ENCODE assay signal across 14 cellular contexts in the genomic region with DNA sequence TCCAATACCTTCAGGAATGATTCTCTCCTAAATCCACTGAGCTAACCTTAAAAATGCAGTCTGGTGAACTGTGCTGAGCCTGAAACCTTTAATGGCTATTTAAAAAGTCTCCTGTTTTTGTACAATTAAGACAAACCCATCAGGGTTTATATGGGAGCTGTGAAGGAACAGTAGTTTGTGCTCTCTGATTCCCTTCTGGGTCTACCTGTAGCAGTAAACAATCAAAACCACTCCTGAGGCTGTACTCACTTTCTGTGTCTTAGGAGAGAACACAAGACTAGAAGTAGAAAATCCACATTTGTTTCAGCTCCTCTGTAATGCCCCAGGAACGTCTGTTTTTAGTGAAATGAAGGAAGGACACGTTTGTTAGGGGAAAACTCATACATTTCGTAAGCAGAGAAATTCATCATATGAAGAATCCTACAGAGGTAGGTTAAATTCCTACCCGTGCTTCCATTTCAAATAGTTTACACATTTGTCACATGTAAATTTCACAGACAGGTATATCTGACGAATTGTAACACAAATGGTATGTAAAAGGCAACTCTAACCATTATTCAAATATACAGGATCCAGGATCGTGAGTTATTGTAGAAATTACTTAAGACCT. TPM values are rescaled to one million over a fixed set of nuclear protein-coding genes. Genes with fewer than 3 reads are reported as not detected.
A peak's percentile ranks its signal among the peaks of the same experiment; 100 is the strongest.
DNase-seq lines count a peak whose midpoint lies in the region; ATAC-seq and TF ChIP-seq lines count a peak whose summit lies in the region.
"Had no signal": no experiment of that assay in that cellular context is flagged by ENCODE, and none has a peak within 500 bp of the region (broad histone marks: within the 10 kb centered on the region; RNA-seq: fewer than 3 reads in every experiment).

No MANE protein-coding gene starts in this region.

- no peak overlapping the region for H2BK5ac ChIP-seq in neuronal stem cell (ENCODE audit: low read length)

- H3K23ac ChIP-seq in neuronal stem cell (ENCODE audit: low read depth, low read length, poor library complexity) = no peak overlapping the region

- no peaks in the 10 kb centered on the region for H3K9me3 ChIP-seq in DND-41 (ENCODE audit: insufficient read depth, low read length, severe bottlenecking)
- H3K9me3 ChIP-seq in Loucy (ENCODE audit: insufficient read depth, low read depth, low read length) = no peaks in the 10 kb centered on the region
- peaks cover 0 to 5% of the 10 kb centered on the region in 2 donors for H3K9me3 ChIP-seq in neuronal stem cell (replicated peaks in 1 of 2; ENCODE audit: control insufficient read depth in 2 of 2, insufficient read depth in 1 of 2, low read depth in 1 of 2, low read length in 2 of 2)
- H3K9me3 ChIP-seq: lower lobe of right lung had no signal

- H3K4me1 ChIP-seq in DND-41 (ENCODE audit: insufficient read depth, low read length) (peaks cover 35% of the 10 kb centered on the region), Loucy (ENCODE audit: insufficient read depth, low read length, poor library complexity, severe bottlenecking) (peaks cover 30% of the 10 kb centered on the region), neuronal stem cell (ENCODE audit: control insufficient read depth in 2 of 2, insufficient read depth in 1 of 2, low read depth in 1 of 2, low read length in 2 of 2) (peaks cover 11 to 15% of the 10 kb centered on the region in 2 donors)

- H3K4me3 ChIP-seq in DND-41 (ENCODE audit: low read depth in 1 of 2, low read length in 2 of 2) = no peak overlapping the region
- H3K4me3 ChIP-seq in Loucy (ENCODE audit: low read length, poor library complexity, severe bottlenecking) = peak overlapping the region; percentile 83
- no peak overlapping the region for H3K4me3 ChIP-seq in neuronal stem cell (ENCODE audit: low read length in 2 of 2)
- H3K4me3 ChIP-seq: lower lobe of right lung had no signal

- H3K27ac ChIP-seq in DND-41 (ENCODE audit: low read length) (peak overlapping the region; percentile 25; the same call in 1 of the 2 replicates), neuronal stem cell (replicated peaks; ENCODE audit: low read length) (peak overlapping the region; percentile 2)
- H3K27ac ChIP-seq: lower lobe of right lung had no signal

- no peak for ATAC-seq in DND-41 (ENCODE audit: insufficient read depth, low read depth)
- ATAC-seq: lower lobe of right lung; naive thymus-derived CD4-positive, alpha-beta T cell had no signal

- H2BK12ac ChIP-seq in neuronal stem cell (ENCODE audit: low read length) = no peak overlapping the region

- H3K9ac ChIP-seq in DND-41 (ENCODE audit: low read depth, low read length) = no peak overlapping the region
- peak overlapping the region; percentile 77 for H3K9ac ChIP-seq in Loucy (ENCODE audit: low read depth, low read length, poor library complexity, severe bottlenecking)
- no peak overlapping the region for H3K9ac ChIP-seq in neuronal stem cell (ENCODE audit: low read depth, low read length, poor library complexity)

- H3K36me3 ChIP-seq in DND-41 (ENCODE audit: insufficient read depth, low read length) = peaks cover 31% of the 10 kb centered on the region
- 0 out of 2 replicates have a peak, but pooled peaks cover 3% of the 10 kb centered on the region for H3K36me3 ChIP-seq in Loucy (ENCODE audit: insufficient read depth, low read length)
- peaks cover 2 to 17% of the 10 kb centered on the region in 2 donors for H3K36me3 ChIP-seq in neuronal stem cell (replicated peaks in 1 of 2; ENCODE audit: control insufficient read depth in 2 of 2, insufficient read depth in 2 of 2, low read length in 2 of 2)
- H3K36me3 ChIP-seq: lower lobe of right lung had no signal

- H4K20me1 ChIP-seq in DND-41 (ENCODE audit: insufficient read depth, low read length) (peaks cover 72% of the 10 kb centered on the region), Loucy (ENCODE audit: insufficient read depth, low read length, poor library complexity, severe bottlenecking) (peaks cover 72% of the 10 kb centered on the region)

- no peak for DNase-seq in DND-41
- DNase-seq in cerebellar cortex (ENCODE audit: low spot score) = peak; percentile 66
- no peak for DNase-seq in neuronal stem cell (ENCODE audit: low spot score)
- DNase-seq in Ammon's horn (ENCODE audit: low spot score) = no peak
- no peak for DNase-seq in superior temporal gyrus (ENCODE audit: extremely low spot score)
- DNase-seq in NCI-H1092 treated with DMSO at 0.1 percent for 48 hours (lab: John Stamatoyannopoulos, UW) = no peak
- no peak for DNase-seq in HUDEP-2 (lab: John Stamatoyannopoulos, UW; ENCODE audit: unreplicated experiment in 76 of 76)
- DNase-seq: activated CD4-positive, CD25-positive, alpha-beta regulatory T cell; amniotic stem cell; GF-D8; lower lobe of right lung; naive thymus-derived CD4-positive, alpha-beta T cell; stimulated activated CD4-positive, alpha-beta T cell treated with anti-CD3 and anti-CD28 coated beads, Interleukin-2, amount 100 ng/mL, for 24 hours had no signal

- WGBS in neuronal stem cell (ENCODE audit: extremely low coverage in 2 of 2, insufficient read length in 2 of 2, insufficient replicate concordance in 1 of 2), 2 donors = no CpG with 5 or more reads among the region's 6 CpGs

- H3K18ac ChIP-seq in neuronal stem cell (ENCODE audit: low read length) = no peak overlapping the region

- no peak overlapping the region for H4K91ac ChIP-seq in neuronal stem cell (ENCODE audit: low read depth, low read length, poor library complexity)

- no peak overlapping the region for H3K4ac ChIP-seq in neuronal stem cell (ENCODE audit: low read length)

- peaks cover 94% of the 10 kb centered on the region for H3K79me2 ChIP-seq in DND-41 (ENCODE audit: insufficient read depth, low read length)
- peaks cover 82% of the 10 kb centered on the region for H3K79me2 ChIP-seq in Loucy (ENCODE audit: insufficient read depth, low read length)

- no peaks in the 10 kb centered on the region for H3F3A ChIP-seq in Loucy (ENCODE audit: low read depth)

- H3K4me2 ChIP-seq in DND-41 (ENCODE audit: insufficient read depth, low read length) (peak overlapping the region; percentile 17; the same call in 1 of the 2 replicates), Loucy (ENCODE audit: low read depth, low read length, poor library complexity, severe bottlenecking) (peak overlapping the region; percentile 99), neuronal stem cell (ENCODE audit: insufficient read depth, low read length, poor library complexity, severe bottlenecking) (no peak overlapping the region)

- H2BK120ac ChIP-seq in neuronal stem cell (ENCODE audit: low read depth, low read length) = no peak overlapping the region

- H3K79me1 ChIP-seq in neuronal stem cell (ENCODE audit: low read depth, low read length) = peaks cover 8% of the 10 kb centered on the region

- no peaks in the 10 kb centered on the region for H3K9me2 ChIP-seq in Loucy (replicated peaks; ENCODE audit: low read depth, low read length)

- no peak overlapping the region for H4K8ac ChIP-seq in neuronal stem cell (ENCODE audit: low read depth, low read length)

- H3K14ac ChIP-seq in neuronal stem cell (ENCODE audit: low read length) = no peak overlapping the region

- no peak overlapping the region for H2BK15ac ChIP-seq in neuronal stem cell (ENCODE audit: low read length)

- H2AFZ ChIP-seq in DND-41 (ENCODE audit: low read depth, low read length) = no peak overlapping the region
- no peak overlapping the region for H2AFZ ChIP-seq in Loucy (ENCODE audit: low read length)
- H2AFZ ChIP-seq in neuronal stem cell (ENCODE audit: low read length) = no peak overlapping the region

- no peaks in the 10 kb centered on the region for H3K27me3 ChIP-seq in DND-41 (ENCODE audit: insufficient read depth, low read length, poor library complexity)
- H3K27me3 ChIP-seq in Loucy (ENCODE audit: insufficient read depth, low read length, poor library complexity, severe bottlenecking) = no peaks in the 10 kb centered on the region
- peaks cover 2 to 3% (median 2%) of the 10 kb centered on the region in 3 experiments for H3K27me3 ChIP-seq in neuronal stem cell (ENCODE audit: control insufficient read depth in 3 of 3, insufficient read depth in 3 of 3, low read depth in 1 of 3, low read length in 3 of 3)

- no peak overlapping the region for H2AK5ac ChIP-seq in neuronal stem cell (ENCODE audit: low read depth, low read length)

- TF ChIP-seq CTCF in DND-41 (IDR thresholded peaks at IDR 0.05; ENCODE audit: borderline replicate concordance, extremely low read depth, low read length, poor library complexity, severe bottlenecking) (no peak), Loucy (conservative IDR thresholded peaks at IDR 0.05; ENCODE audit: low read length) (no peak)

RNA-seq across cellular contexts. Expression of gene CUX1, which starts 2.6 kb away (rescaled TPM):
- polyA plus RNA-seq in neuronal stem cell (2013, experiment 1 of 2) = 47.3 TPM
- 46.1 TPM for polyA plus RNA-seq in neuronal stem cell (2013, experiment 2 of 2)
